In the genomic region with DNA sequence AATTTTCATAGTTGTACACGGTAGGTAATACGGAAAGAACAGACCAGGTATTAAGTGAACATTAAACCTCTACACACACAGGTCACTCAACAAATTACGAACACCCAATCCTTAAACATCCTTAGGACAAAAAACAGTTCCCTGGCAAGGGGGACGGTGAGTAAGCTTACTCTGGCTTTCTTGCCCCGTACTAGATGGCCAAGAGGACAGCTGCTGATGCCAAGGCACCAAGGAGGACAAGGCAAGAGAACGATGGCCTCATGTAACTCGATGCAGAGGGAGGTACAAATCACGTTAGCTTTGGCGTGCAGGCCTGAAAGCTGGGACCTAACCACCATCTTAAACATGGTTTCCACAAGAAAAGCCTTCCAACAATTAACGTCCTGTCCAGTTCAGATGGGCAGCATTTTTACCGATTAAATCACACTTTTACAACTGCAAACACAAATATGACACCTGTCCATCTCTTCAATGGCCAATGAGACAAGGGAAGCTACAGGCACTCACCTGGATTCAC, we compare ENCODE assay signal across 18 cellular contexts. TPM values are rescaled to one million over a fixed set of nuclear protein-coding genes. Genes with fewer than 3 reads are reported as not detected.
DNase-seq lines count a peak whose midpoint lies in the region; ATAC-seq and TF ChIP-seq lines count a peak whose summit lies in the region.
"Had no signal": no experiment of that assay in that cellular context is flagged by ENCODE, and none has a peak within 500 bp of the region (broad histone marks: within the 10 kb centered on the region; RNA-seq: fewer than 3 reads in every experiment).

No MANE protein-coding gene starts in this region.

- intact Hi-C loops in Panc1 (cut with micrococcal nuclease; ENCODE audit: unreplicated experiment) = no loop called here

- no peak overlapping the region for H3K27ac Mint-ChIP-seq in neural crest cell (ENCODE audit: unreplicated experiment)
- H3K27ac Mint-ChIP-seq: activated naive CD4-positive, alpha-beta T cell treated with anti-CD3 and anti-CD28 coated beads, Interleukin-2, amount 10 ng/mL, durations not matched to agents 7 days and 5 days; immature natural killer cell; T-helper 2 cell treated with Interferon-gamma antibody and Interleukin-4, amounts not matched to agents 5 μg/mL and 100 μg/mL, for 36 hours had no signal

- no peaks in the 10 kb centered on the region for H3K9me3 Mint-ChIP-seq in neural crest cell

- CTCF ChIA-PET in Panc1 (lab: Charles Lee) (no interaction called here), HEK293T (lab: Yijun Ruan, JAX) (no interaction called here)

- H3K36me3 ChIP-seq in Panc1 (ENCODE audit: control insufficient read depth, insufficient read depth, low read length) (no peaks in the 10 kb centered on the region; the same call in 1 of the 2 replicates), thoracic aorta (no peaks in the 10 kb centered on the region)
- H3K36me3 ChIP-seq: BE2C had no signal

- no peak for TF ChIP-seq CTCF in Panc1 (IDR thresholded peaks at IDR 0.05)
- no peak for TF ChIP-seq CTCF in coronary artery (IDR thresholded peaks at IDR 0.05)
- TF ChIP-seq CTCF in neural crest cell (conservative IDR thresholded peaks at IDR 0.05) = no peak
- TF ChIP-seq CTCF in thoracic aorta (IDR thresholded peaks at IDR 0.05) = no peak

- H3K4me1 ChIP-seq in Panc1 (ENCODE audit: control insufficient read depth, insufficient read depth, low read length) = peaks cover 92% of the 10 kb centered on the region
- peaks cover 41 to 74% of the 10 kb centered on the region in 2 donors for H3K4me1 ChIP-seq in thoracic aorta (ENCODE audit: control insufficient read depth in 1 of 2, low read depth in 2 of 2)
- H3K4me1 ChIP-seq: BE2C had no signal

- H3K9me3 ChIP-seq in Panc1 (ENCODE audit: control insufficient read depth, insufficient read depth, low read depth, low read length) = no peaks in the 10 kb centered on the region
- no peaks in the 10 kb centered on the region for H3K9me3 ChIP-seq in thoracic aorta
- H3K9me3 ChIP-seq: BE2C, SJSA1 had no signal

- in situ Hi-C loops in Panc1 (cut with HindIII; ENCODE audit: low pct_unique_long_range_greater_than_20kb, low sequenced_read_pairs) = no loop called here

- no TSS peak for BruUV-seq in Panc1 (replicated peaks; lab: Mats Ljungman, UMichigan)

- peaks cover 16% of the 10 kb centered on the region for H3K36me3 Mint-ChIP-seq in neural crest cell (ENCODE audit: low read depth)
- H3K36me3 Mint-ChIP-seq: activated naive CD4-positive, alpha-beta T cell treated with anti-CD3 and anti-CD28 coated beads, Interleukin-2, amount 10 ng/mL, durations not matched to agents 7 days and 5 days; immature natural killer cell had no signal

- peaks cover 48% of the 10 kb centered on the region for H3K4me1 Mint-ChIP-seq in neural crest cell
- H3K4me1 Mint-ChIP-seq: activated naive CD4-positive, alpha-beta T cell treated with anti-CD3 and anti-CD28 coated beads, Interleukin-2, amount 10 ng/mL, durations not matched to agents 7 days and 5 days; immature natural killer cell had no signal

- no peak overlapping the region for H3K4me3 ChIP-seq in Panc1 (ENCODE audit: low read depth in 2 of 2, low read length in 2 of 2)
- H3K4me3 ChIP-seq in coronary artery = peak overlapping the region; percentile 59
- no peak overlapping the region for H3K4me3 ChIP-seq in thoracic aorta
- H3K4me3 ChIP-seq: SJSA1 had no signal

- ATAC-seq in Panc1 = no peak
- ATAC-seq in thoracic aorta (ENCODE audit: insufficient number of reproducible peaks, low FRiP score, low read depth) = peak; percentile 52
- no peak for ATAC-seq in HG03039 (IDR thresholded peaks at IDR 0.05; ENCODE audit: unreplicated experiment)

- DNase-seq in Panc1 (ENCODE audit: low read depth, low spot score) (no peak), coronary artery (ENCODE audit: low spot score) (peak; percentile 79), neural crest cell (ENCODE audit: low read depth, low spot score) (no peak), thoracic aorta (ENCODE audit: low spot score) (peak; percentile 29), HEK293T (ENCODE audit: extremely low spot score) (no peak), NCI-H748 treated with DMSO at 0.1 percent for 48 hours (lab: John Stamatoyannopoulos, UW) (no peak)
- DNase-seq: activated CD4-positive, alpha-beta T cell treated with anti-CD3 and anti-CD28 coated beads for 4 hours; activated naive CD4-positive, alpha-beta T cell treated with anti-CD3 and anti-CD28 coated beads, Interleukin-2, amount 10 ng/mL, durations not matched to agents 7 days and 5 days; activated T-cell treated with anti-CD3 and anti-CD28 coated beads for 4 hours; BE2C; central memory CD4-positive, alpha-beta T cell; immature natural killer cell; NCI-H1694; NCI-H446; stimulated activated CD4-positive, alpha-beta T cell treated with anti-CD3 and anti-CD28 coated beads, Interleukin-15, amount 100 ng/mL, for 24 hours had no signal

- H3K27ac ChIP-seq in Panc1 (ENCODE audit: low read length) = peak overlapping the region; percentile 98
- peak overlapping the region; percentile 90 for H3K27ac ChIP-seq in coronary artery
- H3K27ac ChIP-seq in thoracic aorta = peak overlapping the region; percentile 80 to 90
- H3K27ac ChIP-seq: SJSA1 had no signal

- no peaks in the 10 kb centered on the region for H3K27me3 Mint-ChIP-seq in neural crest cell (ENCODE audit: low read depth)
- H3K27me3 Mint-ChIP-seq: activated naive CD4-positive, alpha-beta T cell treated with anti-CD3 and anti-CD28 coated beads, Interleukin-2, amount 10 ng/mL, durations not matched to agents 7 days and 5 days had no signal

- peak overlapping the region; percentile 10 for H3K4me3 Mint-ChIP-seq in neural crest cell
- H3K4me3 Mint-ChIP-seq: activated naive CD4-positive, alpha-beta T cell treated with anti-CD3 and anti-CD28 coated beads, Interleukin-2, amount 10 ng/mL, durations not matched to agents 7 days and 5 days; immature natural killer cell; T-helper 2 cell treated with Interferon-gamma antibody and Interleukin-4, amounts not matched to agents 5 μg/mL and 100 μg/mL, for 36 hours had no signal

- H3K27me3 ChIP-seq in Panc1 (ENCODE audit: control insufficient read depth, insufficient read depth, low read length) (no peaks in the 10 kb centered on the region), thoracic aorta (replicated peaks; ENCODE audit: insufficient read depth) (no peaks in the 10 kb centered on the region)
- H3K27me3 ChIP-seq: SJSA1 had no signal

- POLR2A ChIA-PET in Panc1 (lab: Charles Lee) (interaction anchor here (0.7 kb wide), 1 partner anchor 200 kb away, joined by 13 read pairs; no protein-coding TSS in a partner anchor), HEK293T (lab: Yijun Ruan, JAX) (no interaction called here)

TF ChIP-seq in HEK293T, 16 proteins besides CTCF, POLR2A, EP300 and RAD21:
- TF ChIP-seq FOXK2 (IDR thresholded peaks at IDR 0.05) (no peak), ELF4 (IDR thresholded peaks at IDR 0.05) (no peak), LEF1 (IDR thresholded peaks at IDR 0.05; ENCODE audit: borderline replicate concordance) (no peak), FOXM1 (IDR thresholded peaks at IDR 0.05; ENCODE audit: borderline replicate concordance) (no peak), FOXA1 (IDR thresholded peaks at IDR 0.05) (no peak), HDGF (IDR thresholded peaks at IDR 0.05; ENCODE audit: borderline replicate concordance) (no peak), SP1 (IDR thresholded peaks at IDR 0.05) (no peak)

RNA-seq across cellular contexts. Expression of a gene that starts 23.7 kb away (rescaled TPM):
- 288 TPM for total RNA-seq in Panc1 (2021; ENCODE audit: unreplicated experiment)
- 203 TPM for polyA plus RNA-seq in Panc1 (2012; ENCODE audit: insufficient read length)
- total RNA-seq in neural crest cell = 127 and 130 TPM in 2 replicates
- total RNA-seq in thoracic aorta = 100 to 1,000 TPM; 106 to 117 TPM
- polyA plus RNA-seq: immature natural killer cell had no signal

Comparison
In these comparisons a context has a peak if more than half of its experiments do, and no peak if none do; other contexts are left out.
1. DNase-seq: peak in coronary artery (single experiment) and thoracic aorta (single experiment); none in Panc1 (single experiment), neural crest cell (single experiment), HEK293T (single experiment) and NCI-H748 treated with DMSO at 0.1 percent for 48 hours (single experiment).
2. Peak in every context shown above with its lines, with median percentiles within 50 percentile points of each other: H3K27ac ChIP-seq.